Comparison of ENCODE assay signal across 30 cellular contexts in the genomic region with DNA sequence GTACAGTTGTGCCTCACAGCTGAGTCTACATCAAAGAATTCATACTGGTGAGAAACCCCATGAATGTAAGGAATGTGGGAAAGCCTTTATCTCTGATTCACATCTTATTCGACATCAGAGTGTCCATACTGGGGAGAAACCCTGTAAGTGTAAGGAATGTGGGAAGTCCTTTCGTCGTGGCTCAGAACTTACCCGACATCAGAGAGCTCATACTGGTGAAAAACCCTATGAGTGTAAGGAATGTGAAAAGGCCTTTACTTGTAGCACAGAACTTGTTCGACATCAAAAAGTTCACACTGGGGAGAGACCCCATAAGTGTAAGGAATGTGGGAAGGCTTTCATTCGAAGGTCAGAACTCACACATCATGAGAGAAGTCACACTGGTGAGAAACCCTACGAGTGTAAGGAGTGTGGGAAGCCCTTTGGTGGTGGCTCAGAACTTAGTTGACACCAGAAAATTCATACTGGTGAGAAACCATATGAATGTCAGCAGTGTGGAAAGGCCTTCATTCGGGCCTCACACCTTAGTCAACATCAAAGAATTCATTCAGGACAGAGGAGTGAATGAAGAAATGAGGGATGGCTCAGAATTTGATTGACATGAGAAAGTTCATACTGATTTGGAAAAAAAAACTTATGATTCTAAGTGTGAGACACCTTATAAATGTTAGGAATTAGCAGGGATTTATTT.
"Had no signal": no experiment of that assay in that cellular context is flagged by ENCODE, and none has a peak within 500 bp of the region (broad histone marks: within the 10 kb centered on the region; RNA-seq: fewer than 3 reads in every experiment).

No MANE protein-coding gene starts in this region.

- H3K36me3 ChIP-seq: MG63 had no signal

- H3K27me3 ChIP-seq: adrenal gland, body of pancreas, breast epithelium, MG63, Peyer's patch had no signal

- DNase-seq: activated CD4-positive, alpha-beta T cell treated with anti-CD3 and anti-CD28 coated beads for 36 hours; activated CD4-positive, alpha-beta T cell treated with anti-CD3 and anti-CD28 coated beads, Interleukin-2, amount 10 ng/mL, durations not matched to agents 7 days and 5 days; activated CD4-positive, alpha-beta T cell treated with anti-CD3 and anti-CD28 coated beads, Interleukin-2, amount 50 U/mL, for 48 hours; activated CD8-positive, alpha-beta T cell treated with anti-CD3 and anti-CD28 coated beads, Interleukin-2, amount 10 ng/mL, durations not matched to agents 7 days and 5 days; activated gamma-delta T cell; activated naive CD4-positive, alpha-beta T cell treated with Interleukin-2 at 50 U/mL for 16 hours; activated naive CD8-positive, alpha-beta T cell treated with anti-CD3 and anti-CD28 coated beads, Interleukin-2, amount 10 ng/mL, durations not matched to agents 7 days and 5 days; activated T-cell treated with anti-CD3 and anti-CD28 coated beads, Interleukin-2, amount 50 U/mL, for 24 hours; adrenal gland; body of pancreas; Kasumi-1; KG1; MG63; NCI-H1048; NCI-H1105 treated with DMSO at 0.1 percent for 48 hours; NCI-H1436; NCI-H1694; NCI-H1930; NCI-H2081 treated with DMSO at 0.1 percent for 48 hours; NCI-H226; NCI-H446 treated with DMSO at 0.1 percent for 48 hours; NCI-H524; Peyer's patch; SIG-M5; SW 1271 had no signal

- H3K4me3 ChIP-seq: adrenal gland, body of pancreas, breast epithelium, MG63, Peyer's patch had no signal

- H3K4me1 ChIP-seq: adrenal gland, body of pancreas, breast epithelium, Peyer's patch had no signal

- FAIRE-seq: astrocyte, TTC549 had no signal

- H3K27ac ChIP-seq: adrenal gland, body of pancreas, breast epithelium, Peyer's patch, RWPE1 had no signal

- ATAC-seq: activated CD4-positive, alpha-beta T cell treated with anti-CD3 and anti-CD28 coated beads for 36 hours; activated CD8-positive, alpha-beta T cell treated with anti-CD3 and anti-CD28 coated beads, Interleukin-2, amount 10 ng/mL, durations not matched to agents 7 days and 5 days; body of pancreas; Right ventricle myocardium inferior had no signal
